Comparison of ENCODE assay signal across 1 cellular context in the genomic region with DNA sequence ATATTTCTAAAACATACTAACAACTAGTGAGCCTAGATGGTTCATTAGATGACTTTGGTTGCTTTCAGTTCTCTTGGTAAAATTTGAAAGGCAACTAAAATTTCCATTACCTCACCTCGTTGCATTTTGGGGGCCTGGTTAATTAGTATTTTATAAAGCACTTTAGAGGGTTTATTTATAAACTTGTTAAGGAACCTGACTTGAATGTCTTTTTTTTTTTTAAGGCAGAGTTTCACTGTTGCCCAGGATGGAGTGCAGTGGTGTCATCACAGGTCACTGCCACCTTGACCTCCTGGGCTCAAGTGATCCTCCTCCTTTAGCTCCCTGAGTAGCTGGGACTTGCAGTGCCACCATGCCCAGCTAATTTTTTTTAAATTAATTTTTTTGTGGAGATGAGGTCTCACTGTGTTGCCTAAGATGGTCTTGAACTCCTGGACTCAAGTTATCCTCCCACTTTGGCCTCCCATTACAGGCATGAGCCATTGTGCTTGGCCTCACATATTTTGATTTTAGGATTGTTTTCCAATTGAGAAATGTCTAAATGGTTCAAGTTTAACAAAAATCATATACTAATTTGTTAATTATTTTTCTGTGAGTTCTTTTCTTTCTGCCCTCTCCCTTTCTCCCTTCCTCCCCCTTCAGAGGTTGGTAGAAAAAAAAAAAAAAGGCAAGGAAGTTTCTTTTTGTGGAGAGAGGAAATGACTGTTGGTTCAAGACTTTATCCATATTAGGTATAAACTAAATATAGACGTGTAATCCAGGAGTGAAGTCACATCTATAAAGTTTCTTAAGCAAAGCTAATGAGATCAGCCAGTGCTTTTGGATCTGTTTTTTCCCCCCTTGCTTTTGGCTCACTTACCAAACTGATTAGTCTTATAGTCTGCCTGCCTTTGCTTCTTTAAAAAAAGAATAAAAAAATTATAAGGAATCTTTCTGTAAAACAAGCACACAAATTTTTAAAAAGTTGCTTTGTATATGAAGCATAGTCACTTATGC.
TF ChIP-seq lines count a peak whose summit lies in the region.

No MANE protein-coding gene starts in this region.

TF ChIP-seq in K562, 482 proteins besides CTCF, POLR2A, EP300 and RAD21 (continues in another document):
- no peak for TF ChIP-seq POU5F1 (IDR thresholded peaks at IDR 0.05; ENCODE audit: borderline replicate concordance, low read depth, low read length, partially characterized antibody)
- no peak for TF ChIP-seq CREB3L1 (IDR thresholded peaks at IDR 0.05; ENCODE audit: borderline replicate concordance, low read depth)
- no peak for TF ChIP-seq ZNF354B (CRISPR knock-in tag; IDR thresholded peaks at IDR 0.05)
- TF ChIP-seq ZNF274 (IDR thresholded peaks at IDR 0.05; ENCODE audit: borderline replicate concordance, low read depth, low read length): no peak
- TF ChIP-seq ZKSCAN8 (CRISPR knock-in tag; IDR thresholded peaks at IDR 0.05): peak; percentile 18; the same call in 1 of the 2 replicates
- TF ChIP-seq, protein P1, sequence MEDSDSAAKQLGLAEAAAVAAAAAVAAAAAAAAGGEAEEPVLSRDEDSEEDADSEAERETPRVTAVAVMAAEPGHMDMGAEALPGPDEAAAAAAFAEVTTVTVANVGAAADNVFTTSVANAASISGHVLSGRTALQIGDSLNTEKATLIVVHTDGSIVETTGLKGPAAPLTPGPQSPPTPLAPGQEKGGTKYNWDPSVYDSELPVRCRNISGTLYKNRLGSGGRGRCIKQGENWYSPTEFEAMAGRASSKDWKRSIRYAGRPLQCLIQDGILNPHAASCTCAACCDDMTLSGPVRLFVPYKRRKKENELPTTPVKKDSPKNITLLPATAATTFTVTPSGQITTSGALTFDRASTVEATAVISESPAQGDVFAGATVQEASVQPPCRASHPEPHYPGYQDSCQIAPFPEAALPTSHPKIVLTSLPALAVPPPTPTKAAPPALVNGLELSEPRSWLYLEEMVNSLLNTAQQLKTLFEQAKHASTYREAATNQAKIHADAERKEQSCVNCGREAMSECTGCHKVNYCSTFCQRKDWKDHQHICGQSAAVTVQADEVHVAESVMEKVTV (CRISPR knock-in tag; IDR thresholded peaks at IDR 0.05): 0 out of 2 replicates have a peak, but pooled peaks have one; percentile 10
- TF ChIP-seq ZNF175 (CRISPR knock-in tag; IDR thresholded peaks at IDR 0.05; ENCODE audit: low read depth): 0 out of 2 replicates have a peak, but pooled peaks have one; percentile 46
- no peak for TF ChIP-seq ZNF212 (CRISPR knock-in tag; IDR thresholded peaks at IDR 0.05)
- TF ChIP-seq CAMTA2 (CRISPR knock-in tag; conservative IDR thresholded peaks at IDR 0.05): no peak
- TF ChIP-seq NR2C2 (CRISPR knock-in tag; IDR thresholded peaks at IDR 0.05): no peak
- TF ChIP-seq NR2C2 (tag; IDR thresholded peaks at IDR 0.05): peak; percentile 72; the same call in 1 of the 2 replicates
- no peak for TF ChIP-seq ELF4 (CRISPR knock-in tag; IDR thresholded peaks at IDR 0.05)
- TF ChIP-seq CREBBP (IDR thresholded peaks at IDR 0.05; ENCODE audit: low read depth, low read length): no peak
- TF ChIP-seq ILF3 (IDR thresholded peaks at IDR 0.05; ENCODE audit: borderline replicate concordance): no peak
- no peak for TF ChIP-seq POLR2AphosphoS5 (IDR thresholded peaks at IDR 0.05; ENCODE audit: control insufficient read depth, insufficient read depth, low read depth, low read length)
- TF ChIP-seq XRCC4 (IDR thresholded peaks at IDR 0.05; ENCODE audit: extremely low read depth, insufficient read depth, insufficient read length): no peak
- TF ChIP-seq, protein P2, sequence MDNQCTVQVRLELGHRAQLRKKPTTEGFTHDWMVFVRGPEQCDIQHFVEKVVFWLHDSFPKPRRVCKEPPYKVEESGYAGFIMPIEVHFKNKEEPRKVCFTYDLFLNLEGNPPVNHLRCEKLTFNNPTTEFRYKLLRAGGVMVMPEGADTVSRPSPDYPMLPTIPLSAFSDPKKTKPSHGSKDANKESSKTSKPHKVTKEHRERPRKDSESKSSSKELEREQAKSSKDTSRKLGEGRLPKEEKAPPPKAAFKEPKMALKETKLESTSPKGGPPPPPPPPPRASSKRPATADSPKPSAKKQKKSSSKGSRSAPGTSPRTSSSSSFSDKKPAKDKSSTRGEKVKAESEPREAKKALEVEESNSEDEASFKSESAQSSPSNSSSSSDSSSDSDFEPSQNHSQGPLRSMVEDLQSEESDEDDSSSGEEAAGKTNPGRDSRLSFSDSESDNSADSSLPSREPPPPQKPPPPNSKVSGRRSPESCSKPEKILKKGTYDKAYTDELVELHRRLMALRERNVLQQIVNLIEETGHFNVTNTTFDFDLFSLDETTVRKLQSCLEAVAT (IDR thresholded peaks at IDR 0.05): no peak
- peak; percentile 58; the same call in 1 of the 2 replicates for TF ChIP-seq ZNF395 (CRISPR knock-in tag; IDR thresholded peaks at IDR 0.05)
- no peak for TF ChIP-seq SMARCE1 (IDR thresholded peaks at IDR 0.05)
- TF ChIP-seq FOXA3 (CRISPR knock-in tag; conservative IDR thresholded peaks at IDR 0.05 in 1 of 2, IDR thresholded peaks at IDR 0.05 in 1 of 2): no peak
- TF ChIP-seq JUND (IDR thresholded peaks at IDR 0.05; ENCODE audit: borderline replicate concordance, low read depth, low read length): no peak
- TF ChIP-seq JUND (tag; IDR thresholded peaks at IDR 0.05; ENCODE audit: borderline replicate concordance, low read depth, low read length): no peak
- TF ChIP-seq, protein P3, sequence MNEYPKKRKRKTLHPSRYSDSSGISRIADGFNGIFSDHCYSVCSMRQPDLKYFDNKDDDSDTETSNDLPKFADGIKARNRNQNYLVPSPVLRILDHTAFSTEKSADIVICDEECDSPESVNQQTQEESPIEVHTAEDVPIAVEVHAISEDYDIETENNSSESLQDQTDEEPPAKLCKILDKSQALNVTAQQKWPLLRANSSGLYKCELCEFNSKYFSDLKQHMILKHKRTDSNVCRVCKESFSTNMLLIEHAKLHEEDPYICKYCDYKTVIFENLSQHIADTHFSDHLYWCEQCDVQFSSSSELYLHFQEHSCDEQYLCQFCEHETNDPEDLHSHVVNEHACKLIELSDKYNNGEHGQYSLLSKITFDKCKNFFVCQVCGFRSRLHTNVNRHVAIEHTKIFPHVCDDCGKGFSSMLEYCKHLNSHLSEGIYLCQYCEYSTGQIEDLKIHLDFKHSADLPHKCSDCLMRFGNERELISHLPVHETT (CRISPR knock-in tag; conservative IDR thresholded peaks at IDR 0.05 in 1 of 2, IDR thresholded peaks at IDR 0.05 in 1 of 2): peak in 1 of 2 experiments; percentile 47; a peak in 1 of 4 replicates
- TF ChIP-seq RBM15 (IDR thresholded peaks at IDR 0.05; ENCODE audit: insufficient read depth, low read length): no peak
- no peak for TF ChIP-seq RB1 (IDR thresholded peaks at IDR 0.05; ENCODE audit: low read depth)
- no peak for TF ChIP-seq ZNF699 (CRISPR knock-in tag; IDR thresholded peaks at IDR 0.05; ENCODE audit: insufficient replicate concordance)
- TF ChIP-seq, protein P4, sequence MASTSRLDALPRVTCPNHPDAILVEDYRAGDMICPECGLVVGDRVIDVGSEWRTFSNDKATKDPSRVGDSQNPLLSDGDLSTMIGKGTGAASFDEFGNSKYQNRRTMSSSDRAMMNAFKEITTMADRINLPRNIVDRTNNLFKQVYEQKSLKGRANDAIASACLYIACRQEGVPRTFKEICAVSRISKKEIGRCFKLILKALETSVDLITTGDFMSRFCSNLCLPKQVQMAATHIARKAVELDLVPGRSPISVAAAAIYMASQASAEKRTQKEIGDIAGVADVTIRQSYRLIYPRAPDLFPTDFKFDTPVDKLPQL (IDR thresholded peaks at IDR 0.05; ENCODE audit: extremely low read depth, insufficient read length): no peak
- peak; percentile 80 for TF ChIP-seq VEZF1 (CRISPR knock-in tag; IDR thresholded peaks at IDR 0.05)
- TF ChIP-seq BACH1 (tag; IDR thresholded peaks at IDR 0.05): peak; percentile 83; the same call in 1 of the 2 replicates
- TF ChIP-seq OTX1 (CRISPR knock-in tag; IDR thresholded peaks at IDR 0.05): no peak
- TF ChIP-seq GTF2E2 (tag; IDR thresholded peaks at IDR 0.05): peak; percentile 49; the same call in 1 of the 2 replicates
- no peak for TF ChIP-seq ZFX (CRISPR knock-in tag; IDR thresholded peaks at IDR 0.05)
- TF ChIP-seq ZNF589 (CRISPR knock-in tag; IDR thresholded peaks at IDR 0.05; ENCODE audit: low read depth): peak; percentile 29; the same call in 1 of the 2 replicates
- TF ChIP-seq BRF1 (IDR thresholded peaks at IDR 0.05; ENCODE audit: borderline replicate concordance, extremely low read depth, insufficient read length): no peak
- no peak for TF ChIP-seq PRPF4 (IDR thresholded peaks at IDR 0.05; ENCODE audit: insufficient read depth, low read depth, low read length, poor library complexity, severe bottlenecking)
- TF ChIP-seq GMEB1 (CRISPR knock-in tag; IDR thresholded peaks at IDR 0.05): no peak
- TF ChIP-seq BRCA1 (IDR thresholded peaks at IDR 0.05): no peak
- no peak for TF ChIP-seq BRCA1 (CRISPR knock-in tag; IDR thresholded peaks at IDR 0.05)
- TF ChIP-seq ZNF644 (tag; IDR thresholded peaks at IDR 0.05; ENCODE audit: low read depth): 0 out of 2 replicates have a peak, but pooled peaks have one; percentile 28
- TF ChIP-seq, protein P5, sequence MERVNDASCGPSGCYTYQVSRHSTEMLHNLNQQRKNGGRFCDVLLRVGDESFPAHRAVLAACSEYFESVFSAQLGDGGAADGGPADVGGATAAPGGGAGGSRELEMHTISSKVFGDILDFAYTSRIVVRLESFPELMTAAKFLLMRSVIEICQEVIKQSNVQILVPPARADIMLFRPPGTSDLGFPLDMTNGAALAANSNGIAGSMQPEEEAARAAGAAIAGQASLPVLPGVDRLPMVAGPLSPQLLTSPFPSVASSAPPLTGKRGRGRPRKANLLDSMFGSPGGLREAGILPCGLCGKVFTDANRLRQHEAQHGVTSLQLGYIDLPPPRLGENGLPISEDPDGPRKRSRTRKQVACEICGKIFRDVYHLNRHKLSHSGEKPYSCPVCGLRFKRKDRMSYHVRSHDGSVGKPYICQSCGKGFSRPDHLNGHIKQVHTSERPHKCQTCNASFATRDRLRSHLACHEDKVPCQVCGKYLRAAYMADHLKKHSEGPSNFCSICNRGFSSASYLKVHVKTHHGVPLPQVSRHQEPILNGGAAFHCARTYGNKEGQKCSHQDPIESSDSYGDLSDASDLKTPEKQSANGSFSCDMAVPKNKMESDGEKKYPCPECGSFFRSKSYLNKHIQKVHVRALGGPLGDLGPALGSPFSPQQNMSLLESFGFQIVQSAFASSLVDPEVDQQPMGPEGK (CRISPR knock-in tag; IDR thresholded peaks at IDR 0.05; ENCODE audit: borderline replicate concordance): no peak
- TF ChIP-seq TCFL5 (CRISPR knock-in tag; conservative IDR thresholded peaks at IDR 0.05): no peak; the same call in 1 of the 2 replicates
- no peak for TF ChIP-seq ZNF347 (CRISPR knock-in tag; IDR thresholded peaks at IDR 0.05; ENCODE audit: low read depth)
